In genomic region chr2:37558622-37559021, GRCh38 we compare ENCODE assay signal across 9 cellular contexts.
DNase-seq lines count a peak whose midpoint lies in the region; ATAC-seq and TF ChIP-seq lines count a peak whose summit lies in the region.
"Had no signal": no experiment of that assay in that cellular context is flagged by ENCODE, and none has a peak within 500 bp of the region (broad histone marks: within the 10 kb centered on the region; RNA-seq: fewer than 3 reads in every experiment).

No MANE protein-coding gene starts in this region.

- in situ Hi-C loops in transverse colon (cut with MboI; ENCODE audit: low pct_ligation_motif_present in 1 of 4, low pct_unique_long_range_greater_than_20kb in 1 of 4, low sequenced_read_pairs in 3 of 4) = no loop called here

- H3K27ac ChIP-seq in transverse colon (no peak overlapping the region), stomach (no peak overlapping the region)

- no peaks in the 10 kb centered on the region for H3K27me3 Mint-ChIP-seq in activated CD8-positive, alpha-beta T cell treated with anti-CD3 and anti-CD28 coated beads, Interleukin-2, amount 10 ng/mL, durations not matched to agents 7 days and 5 days (ENCODE audit: low read depth)
- H3K27me3 Mint-ChIP-seq in activated CD8-positive, alpha-beta T cell treated with anti-CD3 and anti-CD28 coated beads for 36 hours = no peaks in the 10 kb centered on the region
- no peaks in the 10 kb centered on the region for H3K27me3 Mint-ChIP-seq in activated T-cell treated with anti-CD3 and anti-CD28 coated beads, Interleukin-2, amount 50 U/mL, for 24 hours

- H3K9me3 Mint-ChIP-seq in activated CD8-positive, alpha-beta T cell treated with anti-CD3 and anti-CD28 coated beads, Interleukin-2, amount 10 ng/mL, durations not matched to agents 7 days and 5 days (ENCODE audit: insufficient read depth) = no peaks in the 10 kb centered on the region
- no peaks in the 10 kb centered on the region for H3K9me3 Mint-ChIP-seq in activated CD8-positive, alpha-beta T cell treated with anti-CD3 and anti-CD28 coated beads for 36 hours
- no peaks in the 10 kb centered on the region for H3K9me3 Mint-ChIP-seq in activated T-cell treated with anti-CD3 and anti-CD28 coated beads, Interleukin-2, amount 50 U/mL, for 24 hours
- H3K9me3 Mint-ChIP-seq: HFFc6 had no signal

- no peaks in the 10 kb centered on the region for H3K9me3 ChIP-seq in transverse colon
- H3K9me3 ChIP-seq in stomach = no peaks in the 10 kb centered on the region

- no peak for TF ChIP-seq POLR2A in transverse colon (IDR thresholded peaks at IDR 0.05)
- TF ChIP-seq POLR2A in stomach (IDR thresholded peaks at IDR 0.05) = no peak

- H3K36me3 ChIP-seq in transverse colon (no peaks in the 10 kb centered on the region), stomach (no peaks in the 10 kb centered on the region)

- H3K4me3 ChIP-seq in transverse colon = no peak overlapping the region
- no peak overlapping the region for H3K4me3 ChIP-seq in stomach

- no peaks in the 10 kb centered on the region for H3K27me3 ChIP-seq in transverse colon
- H3K27me3 ChIP-seq in stomach = no peaks in the 10 kb centered on the region

- H3K27ac Mint-ChIP-seq in activated CD8-positive, alpha-beta T cell treated with anti-CD3 and anti-CD28 coated beads, Interleukin-2, amount 10 ng/mL, durations not matched to agents 7 days and 5 days = peak overlapping the region; percentile 44
- no peak overlapping the region for H3K27ac Mint-ChIP-seq in activated CD8-positive, alpha-beta T cell treated with anti-CD3 and anti-CD28 coated beads for 36 hours
- no peak overlapping the region for H3K27ac Mint-ChIP-seq in activated T-cell treated with anti-CD3 and anti-CD28 coated beads, Interleukin-2, amount 50 U/mL, for 24 hours
- H3K27ac Mint-ChIP-seq: HFFc6 had no signal

- no peak overlapping the region for H3K4me3 Mint-ChIP-seq in activated CD8-positive, alpha-beta T cell treated with anti-CD3 and anti-CD28 coated beads, Interleukin-2, amount 10 ng/mL, durations not matched to agents 7 days and 5 days
- no peak overlapping the region for H3K4me3 Mint-ChIP-seq in activated CD8-positive, alpha-beta T cell treated with anti-CD3 and anti-CD28 coated beads for 36 hours
- H3K4me3 Mint-ChIP-seq in activated T-cell treated with anti-CD3 and anti-CD28 coated beads, Interleukin-2, amount 50 U/mL, for 24 hours = no peak overlapping the region
- H3K4me3 Mint-ChIP-seq: HFFc6 had no signal

- ATAC-seq in activated CD8-positive, alpha-beta T cell treated with anti-CD3 and anti-CD28 coated beads, Interleukin-2, amount 10 ng/mL, durations not matched to agents 7 days and 5 days = no peak
- ATAC-seq in activated CD8-positive, alpha-beta T cell treated with anti-CD3 and anti-CD28 coated beads for 36 hours = no peak
- peak; percentile 72 for ATAC-seq in HG02943 (IDR thresholded peaks at IDR 0.05; ENCODE audit: low read depth, unreplicated experiment)

- DNase-seq in activated CD8-positive, alpha-beta T cell treated with anti-CD3 and anti-CD28 coated beads, Interleukin-2, amount 10 ng/mL, durations not matched to agents 7 days and 5 days = no peak
- DNase-seq in activated CD8-positive, alpha-beta T cell treated with anti-CD3 and anti-CD28 coated beads for 36 hours = no peak
- DNase-seq in SIG-M5 (lab: John Stamatoyannopoulos, UW) (peak; percentile 29), transverse colon (peak; percentile 18), NCI-H1105 (lab: John Stamatoyannopoulos, UW) (no peak), stomach (no peak)
- no peak for DNase-seq in activated T-cell treated with anti-CD3 and anti-CD28 coated beads, Interleukin-2, amount 50 U/mL, for 24 hours
- DNase-seq: HFFc6 had no signal

- CTCF ChIA-PET in activated CD8-positive, alpha-beta T cell treated with anti-CD3 and anti-CD28 coated beads, Interleukin-2, amount 10 ng/mL, durations not matched to agents 7 days and 5 days (lab: Charles Lee) = interaction anchor here (0.8 to 1.4 kb wide), 4 partner anchors 13 to 319 kb away, joined by 3 to 4 read pairs (median 3); no protein-coding TSS in a partner anchor
- CTCF ChIA-PET in activated CD8-positive, alpha-beta T cell treated with anti-CD3 and anti-CD28 coated beads for 36 hours (lab: Charles Lee) = interaction anchor here (0.7 to 1.2 kb wide), 3 partner anchors 15 to 319 kb away, joined by 3 read pairs; no protein-coding TSS in a partner anchor

- intact Hi-C loops in activated CD8-positive, alpha-beta T cell treated with anti-CD3 and anti-CD28 coated beads for 36 hours (cut with micrococcal nuclease) = no loop called here
- intact Hi-C loops in transverse colon (cut with DNase I; ENCODE audit: low total_unique reads) = no loop called here
- intact Hi-C loops in stomach (cut with DNase I; ENCODE audit: low total_unique reads) = no loop called here

- WGBS in transverse colon (ENCODE audit: low coverage in 1 of 2), 2 donors = 88 to 100% methylated on average over 1 of the region's 1 CpG
- WGBS in stomach, 5 donors = 90 to 100% (median 100%) methylated on average over 1 of the region's 1 CpG

- no peaks in the 10 kb centered on the region for H3K36me3 Mint-ChIP-seq in activated CD8-positive, alpha-beta T cell treated with anti-CD3 and anti-CD28 coated beads, Interleukin-2, amount 10 ng/mL, durations not matched to agents 7 days and 5 days (ENCODE audit: low read depth)
- no peaks in the 10 kb centered on the region for H3K36me3 Mint-ChIP-seq in activated CD8-positive, alpha-beta T cell treated with anti-CD3 and anti-CD28 coated beads for 36 hours (ENCODE audit: low read depth)
- H3K36me3 Mint-ChIP-seq in activated T-cell treated with anti-CD3 and anti-CD28 coated beads, Interleukin-2, amount 50 U/mL, for 24 hours (ENCODE audit: low read depth) = no peaks in the 10 kb centered on the region

- POLR2A ChIA-PET in activated CD8-positive, alpha-beta T cell treated with anti-CD3 and anti-CD28 coated beads, Interleukin-2, amount 10 ng/mL, durations not matched to agents 7 days and 5 days (lab: Charles Lee) = interaction anchor here (0.7 kb wide), 1 partner anchor 13 kb away, joined by 3 read pairs; no protein-coding TSS in a partner anchor
- POLR2A ChIA-PET in activated CD8-positive, alpha-beta T cell treated with anti-CD3 and anti-CD28 coated beads for 36 hours (lab: Charles Lee) = interaction anchor here (0.8 to 1.3 kb wide), 2 partner anchors 13 to 66 kb away, joined by 3 read pairs; no protein-coding TSS in a partner anchor

- no peak for TF ChIP-seq CTCF in activated CD8-positive, alpha-beta T cell treated with anti-CD3 and anti-CD28 coated beads for 36 hours (IDR thresholded peaks at IDR 0.05)
- no peak for TF ChIP-seq CTCF in transverse colon (IDR thresholded peaks at IDR 0.05)
- no peak for TF ChIP-seq CTCF in stomach (IDR thresholded peaks at IDR 0.05)

- TF ChIP-seq EP300 in transverse colon (IDR thresholded peaks at IDR 0.05; ENCODE audit: low read depth) (no peak), stomach (IDR thresholded peaks at IDR 0.05) (no peak)

- peaks cover 25% of the 10 kb centered on the region for H3K4me1 Mint-ChIP-seq in activated CD8-positive, alpha-beta T cell treated with anti-CD3 and anti-CD28 coated beads, Interleukin-2, amount 10 ng/mL, durations not matched to agents 7 days and 5 days (ENCODE audit: low read depth)
- H3K4me1 Mint-ChIP-seq in activated CD8-positive, alpha-beta T cell treated with anti-CD3 and anti-CD28 coated beads for 36 hours (ENCODE audit: low read depth) = peaks cover 33% of the 10 kb centered on the region
- H3K4me1 Mint-ChIP-seq in activated T-cell treated with anti-CD3 and anti-CD28 coated beads, Interleukin-2, amount 50 U/mL, for 24 hours (ENCODE audit: low read depth) = peaks cover 35% of the 10 kb centered on the region

- H3K4me1 ChIP-seq in transverse colon (peaks cover 0 to 9% (median 1%) of the 10 kb centered on the region in 4 donors), stomach (peaks cover 0 to 25% (median 8%) of the 10 kb centered on the region in 4 donors)

Comparison
In these comparisons a context has a peak if more than half of its experiments do, and no peak if none do; other contexts are left out.
1. DNase-seq: peak in SIG-M5 (single experiment) and transverse colon (single experiment); none in activated CD8-positive, alpha-beta T cell treated with anti-CD3 and anti-CD28 coated beads, Interleukin-2, amount 10 ng/mL, durations not matched to agents 7 days and 5 days (single experiment), activated CD8-positive, alpha-beta T cell treated with anti-CD3 and anti-CD28 coated beads for 36 hours (single experiment), NCI-H1105 (single experiment), stomach (single experiment) and activated T-cell treated with anti-CD3 and anti-CD28 coated beads, Interleukin-2, amount 50 U/mL, for 24 hours (single experiment).